8 cellular contexts compared by ENCODE assay signal in the genomic region with DNA sequence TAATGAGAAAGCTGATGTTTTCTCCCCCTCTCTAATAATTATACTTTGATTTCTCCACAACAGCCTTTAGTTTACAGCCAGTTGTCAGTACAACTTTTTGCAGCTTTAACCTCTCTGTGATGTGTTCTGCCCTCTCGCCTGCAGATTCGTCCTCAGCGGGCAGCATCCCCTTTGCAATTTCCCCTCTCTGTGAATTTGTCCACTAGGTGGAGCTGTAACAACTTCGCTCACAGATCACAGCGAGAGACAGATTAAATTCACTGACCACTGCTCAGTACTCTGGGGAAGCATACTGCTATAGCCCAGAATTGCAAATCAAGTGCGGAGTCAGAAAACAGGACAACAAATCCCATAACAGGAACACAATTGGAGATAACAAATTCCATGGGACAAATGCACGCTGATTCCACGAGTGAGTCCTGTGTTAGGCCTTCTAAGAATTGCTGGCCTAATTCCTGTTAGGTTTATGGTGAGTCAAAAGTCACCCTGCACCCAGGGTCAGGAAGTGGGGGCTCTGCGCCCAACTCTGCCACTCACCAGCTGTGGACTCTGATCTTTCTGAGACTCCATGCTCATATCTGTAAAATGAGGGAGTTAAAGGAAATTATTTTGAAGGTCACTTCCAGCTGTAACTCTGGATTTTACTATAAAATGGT.
A peak's percentile ranks its signal among the peaks of the same experiment; 100 is the strongest.
DNase-seq lines count a peak whose midpoint lies in the region; ATAC-seq and TF ChIP-seq lines count a peak whose summit lies in the region.

No MANE protein-coding gene starts in this region.

- no peak overlapping the region for H2AFZ ChIP-seq in MM.1S (ENCODE audit: low read length)
- no peak overlapping the region for H2AFZ ChIP-seq in fibroblast of lung (ENCODE audit: low read length)
- H2AFZ ChIP-seq in neural progenitor cell (replicated peaks), result peak overlapping the region; percentile 16

- TF ChIP-seq CTCF in natural killer cell (IDR thresholded peaks at IDR 0.05) (peak; percentile 16), HEK293 (tag by site-specific recombination; IDR thresholded peaks at IDR 0.05) (peak; percentile 47; the same call in 1 of the 2 replicates), MM.1S (IDR thresholded peaks at IDR 0.05; ENCODE audit: low read length) (peak; percentile 87), fibroblast of lung (conservative IDR thresholded peaks at IDR 0.05 in 1 of 2, IDR thresholded peaks at IDR 0.05 in 1 of 2; ENCODE audit: low read depth in 1 of 2, low read length in 2 of 2) (peak; percentile 64 to 84), neural progenitor cell (IDR thresholded peaks at IDR 0.05) (peak; percentile 91)

- POLR2A ChIA-PET in HEK293 (lab: Yijun Ruan, JAX), result no interaction called here

- CTCF ChIA-PET in HEK293 (lab: Yijun Ruan, JAX), result interaction anchor here (0.6 to 2.7 kb wide), 13 partner anchors 11 to 1419 kb away, joined by 3 to 11 read pairs (median 5); no protein-coding TSS in a partner anchor

- H3K9ac ChIP-seq in MM.1S (ENCODE audit: low read length), result no peak overlapping the region
- no peak overlapping the region for H3K9ac ChIP-seq in fibroblast of lung (ENCODE audit: insufficient read depth, low read length)
- H3K9ac ChIP-seq in neural progenitor cell, result no peak overlapping the region

- H3K4me3 ChIP-seq in HEK293 (ENCODE audit: low read depth, low read length) (no peak overlapping the region), MM.1S (ENCODE audit: low read length) (no peak overlapping the region), fibroblast of lung (replicated peaks in 1 of 4; ENCODE audit: control extremely low read depth in 1 of 4, insufficient read depth in 1 of 4, low read depth in 3 of 4, low read length in 4 of 4) (no peak overlapping the region), neural progenitor cell (no peak overlapping the region)

- DNase-seq in natural killer cell (no peak), MM.1S (peak; percentile 56), SKM-1 treated with dmso at 0.1 percent for 144 hours (lab: John Stamatoyannopoulos, UW; ENCODE audit: unreplicated experiment) (peak; percentile 56), fibroblast of lung (ENCODE audit: low read depth in 2 of 2) (peak; percentile 53 to 83), neural progenitor cell (ENCODE audit: low spot score) (peak; percentile 86), cortex of kidney (lab: John Stamatoyannopoulos, UW) (no peak)
- DNase-seq in natural killer cell treated with Interleukin-12 subunit alpha and Interleukin-12 subunit beta and Interleukin-15 and Interleukin-18, amount 100 ng/mL, for 72 hours (ENCODE audit: low spot score), result no peak

- H3K9me3 ChIP-seq in HEK293 (ENCODE audit: control insufficient read depth, insufficient read depth, low read depth, low read length) (no peaks in the 10 kb centered on the region), MM.1S (replicated peaks; ENCODE audit: insufficient read depth, low read length) (no peaks in the 10 kb centered on the region), fibroblast of lung (ENCODE audit: control insufficient read depth, insufficient read depth, low read depth, low read length) (no peaks in the 10 kb centered on the region), neural progenitor cell (ENCODE audit: low read depth) (no peaks in the 10 kb centered on the region)

- no peaks in the 10 kb centered on the region for H3K9me2 ChIP-seq in MM.1S (replicated peaks; ENCODE audit: insufficient read depth, low read length)

- H4K20me1 ChIP-seq in MM.1S (ENCODE audit: insufficient read depth, low read length) (no peaks in the 10 kb centered on the region), fibroblast of lung (ENCODE audit: control insufficient read depth, extremely low read depth, insufficient read depth, low read length) (no peaks in the 10 kb centered on the region), neural progenitor cell (ENCODE audit: low read depth) (no peaks in the 10 kb centered on the region)

- H3F3A ChIP-seq in MM.1S (ENCODE audit: insufficient read depth, low read length), result no peaks in the 10 kb centered on the region
- no peaks in the 10 kb centered on the region for H3F3A ChIP-seq in neural progenitor cell (ENCODE audit: low read depth)

- H3K27me3 Mint-ChIP-seq in natural killer cell (ENCODE audit: low read depth in 2 of 2) (no peaks in the 10 kb centered on the region), neural progenitor cell (ENCODE audit: insufficient read depth, low read depth) (no peaks in the 10 kb centered on the region)
- no peaks in the 10 kb centered on the region for H3K27me3 Mint-ChIP-seq in natural killer cell treated with Interleukin-12 subunit alpha and Interleukin-12 subunit beta and Interleukin-15 and Interleukin-18, amount 100 ng/mL, for 72 hours

- H3K4me1 Mint-ChIP-seq in natural killer cell, result no peaks in the 10 kb centered on the region
- H3K4me1 Mint-ChIP-seq in natural killer cell treated with Interleukin-12 subunit alpha and Interleukin-12 subunit beta and Interleukin-15 and Interleukin-18, amount 100 ng/mL, for 72 hours (ENCODE audit: low read depth in 2 of 2), result no peaks in the 10 kb centered on the region
- H3K4me1 Mint-ChIP-seq in neural progenitor cell, result peaks cover 23% of the 10 kb centered on the region

- no peak overlapping the region for H3K4me3 Mint-ChIP-seq in natural killer cell
- no peak overlapping the region for H3K4me3 Mint-ChIP-seq in natural killer cell treated with Interleukin-12 subunit alpha and Interleukin-12 subunit beta and Interleukin-15 and Interleukin-18, amount 100 ng/mL, for 72 hours
- H3K4me3 Mint-ChIP-seq in neural progenitor cell, result no peak overlapping the region

- H3K4me2 ChIP-seq in MM.1S (ENCODE audit: low read depth, low read length), result no peak overlapping the region
- no peak overlapping the region for H3K4me2 ChIP-seq in fibroblast of lung (ENCODE audit: extremely low read depth, insufficient read depth, low read length)
- H3K4me2 ChIP-seq in neural progenitor cell, result no peak overlapping the region

- H3K36me3 Mint-ChIP-seq in natural killer cell (no peaks in the 10 kb centered on the region), neural progenitor cell (peaks cover 5% of the 10 kb centered on the region)
- peaks cover 4% of the 10 kb centered on the region for H3K36me3 Mint-ChIP-seq in natural killer cell treated with Interleukin-12 subunit alpha and Interleukin-12 subunit beta and Interleukin-15 and Interleukin-18, amount 100 ng/mL, for 72 hours

- H3K36me3 ChIP-seq in HEK293 (ENCODE audit: control insufficient read depth in 2 of 2, insufficient read depth in 1 of 2, low read length in 2 of 2) (no peaks in the 10 kb centered on the region), MM.1S (replicated peaks; ENCODE audit: insufficient read depth, low read length) (no peaks in the 10 kb centered on the region), fibroblast of lung (ENCODE audit: control insufficient read depth, insufficient read depth, low read length) (no peaks in the 10 kb centered on the region), neural progenitor cell (no peaks in the 10 kb centered on the region)

- no peak for ATAC-seq in natural killer cell
- ATAC-seq in natural killer cell treated with Interleukin-12 subunit alpha and Interleukin-12 subunit beta and Interleukin-15 and Interleukin-18, amount 100 ng/mL, for 72 hours, result no peak

- H3K79me2 ChIP-seq in MM.1S (ENCODE audit: low read length) (no peaks in the 10 kb centered on the region), fibroblast of lung (ENCODE audit: control insufficient read depth, insufficient read depth, low read length) (no peaks in the 10 kb centered on the region), neural progenitor cell (ENCODE audit: low read depth) (no peaks in the 10 kb centered on the region)

- H3K27me3 ChIP-seq in MM.1S (replicated peaks; ENCODE audit: insufficient read depth, low read length) (no peaks in the 10 kb centered on the region), fibroblast of lung (ENCODE audit: control insufficient read depth, insufficient read depth, low read length) (no peaks in the 10 kb centered on the region), neural progenitor cell (no peaks in the 10 kb centered on the region)

- no peak overlapping the region for H3K27ac ChIP-seq in HEK293 (ENCODE audit: extremely low read depth, low read depth, low read length)
- H3K27ac ChIP-seq in MM.1S (ENCODE audit: low read length), result no peak overlapping the region
- H3K27ac ChIP-seq in fibroblast of lung (ENCODE audit: insufficient read depth, low read length), result no peak overlapping the region
- H3K27ac ChIP-seq in neural progenitor cell, result no peak overlapping the region

- peaks cover 11 to 18% of the 10 kb centered on the region in 2 donors for H3K9me3 Mint-ChIP-seq in natural killer cell
- H3K9me3 Mint-ChIP-seq in natural killer cell treated with Interleukin-12 subunit alpha and Interleukin-12 subunit beta and Interleukin-15 and Interleukin-18, amount 100 ng/mL, for 72 hours, result peaks cover 9% of the 10 kb centered on the region
- H3K9me3 Mint-ChIP-seq in neural progenitor cell, result peaks cover 7% of the 10 kb centered on the region

- intact Hi-C loops in natural killer cell (cut with micrococcal nuclease), result no loop called here

- H3K4me1 ChIP-seq in HEK293 (ENCODE audit: control insufficient read depth, insufficient read depth, low read length) (no peaks in the 10 kb centered on the region), MM.1S (ENCODE audit: low read length) (no peaks in the 10 kb centered on the region), fibroblast of lung (ENCODE audit: control insufficient read depth, extremely low read depth, insufficient read depth, low read length) (no peaks in the 10 kb centered on the region), neural progenitor cell (peaks cover 21% of the 10 kb centered on the region)

- H3K27ac Mint-ChIP-seq in natural killer cell, result no peak overlapping the region
- H3K27ac Mint-ChIP-seq in natural killer cell treated with Interleukin-12 subunit alpha and Interleukin-12 subunit beta and Interleukin-15 and Interleukin-18, amount 100 ng/mL, for 72 hours, result no peak overlapping the region
- peak overlapping the region; percentile 28 for H3K27ac Mint-ChIP-seq in neural progenitor cell

TF ChIP-seq in HEK293, 187 proteins besides CTCF, POLR2A, EP300 and RAD21:
- TF ChIP-seq ZNF221 (tag by site-specific recombination; IDR thresholded peaks at IDR 0.05; ENCODE audit: borderline replicate concordance), result no peak
- TF ChIP-seq ZNF654 (tag by site-specific recombination; IDR thresholded peaks at IDR 0.05; ENCODE audit: low read depth), result peak; percentile 57
TF ChIP-seq in HEK293: peak in this region for 1.

Comparison
In these comparisons a context has a peak if more than half of its experiments do, and no peak if none do; other contexts are left out.
1. DNase-seq: peak in MM.1S (single experiment), SKM-1 treated with dmso at 0.1 percent for 144 hours (single experiment), fibroblast of lung (2 of 2) and neural progenitor cell (single experiment); none in natural killer cell (single experiment), natural killer cell treated with Interleukin-12 subunit alpha and Interleukin-12 subunit beta and Interleukin-15 and Interleukin-18, amount 100 ng/mL, for 72 hours (single experiment) and cortex of kidney (single experiment).
2. CTCF ChIP-seq: peak in every context shown above with its lines; median percentile 91 in neural progenitor cell; 87 in MM.1S; 74 in fibroblast of lung; 47 in HEK293; 16 in natural killer cell.